ENCODE assay signal across 9 cellular contexts in genomic region chr7:100803398-100804161, GRCh38. TPM values are rescaled to one million over a fixed set of nuclear protein-coding genes. Genes with fewer than 3 reads are reported as not detected.
DNase-seq lines count a peak whose midpoint lies in the region; ATAC-seq, FAIRE-seq and TF ChIP-seq lines count a peak whose summit lies in the region.
"Had no signal": no experiment of that assay in that cellular context is flagged by ENCODE, and none has a peak within 500 bp of the region (broad histone marks: within the 10 kb centered on the region; RNA-seq: fewer than 3 reads in every experiment).

No MANE protein-coding gene starts in this region.

- H3K4me3 Mint-ChIP-seq in activated CD4-positive, alpha-beta memory T cell treated with anti-CD3 and anti-CD28 coated beads, Interleukin-2, amount 10 ng/mL, durations not matched to agents 7 days and 5 days: no peak overlapping the region
- peak overlapping the region; percentile 54 for H3K4me3 Mint-ChIP-seq in osteocyte (ENCODE audit: unreplicated experiment)
- H3K4me3 Mint-ChIP-seq: activated naive CD8-positive, alpha-beta T cell had no signal

- no peak overlapping the region for H3K27ac Mint-ChIP-seq in activated CD4-positive, alpha-beta memory T cell treated with anti-CD3 and anti-CD28 coated beads, Interleukin-2, amount 10 ng/mL, durations not matched to agents 7 days and 5 days
- peak overlapping the region; percentile 88 for H3K27ac Mint-ChIP-seq in osteocyte (ENCODE audit: unreplicated experiment)
- H3K27ac Mint-ChIP-seq: activated naive CD8-positive, alpha-beta T cell had no signal

- POLR2A ChIA-PET in activated CD4-positive, alpha-beta memory T cell treated with anti-CD3 and anti-CD28 coated beads, Interleukin-2, amount 10 ng/mL, durations not matched to agents 7 days and 5 days (lab: Charles Lee): no interaction called here

- no peaks in the 10 kb centered on the region for H3K36me3 Mint-ChIP-seq in activated CD4-positive, alpha-beta memory T cell treated with anti-CD3 and anti-CD28 coated beads, Interleukin-2, amount 10 ng/mL, durations not matched to agents 7 days and 5 days (ENCODE audit: low read depth)
- H3K36me3 Mint-ChIP-seq in osteocyte (ENCODE audit: unreplicated experiment): peaks cover 32% of the 10 kb centered on the region
- H3K36me3 Mint-ChIP-seq: activated naive CD8-positive, alpha-beta T cell had no signal

- DNase-seq in D721Med (ENCODE audit: insufficient read length, low spot score) (peak; percentile 97), NCI-H2171 treated with DMSO at 0.1 percent for 48 hours (lab: John Stamatoyannopoulos, UW) (peak; percentile 97), germinal center (ENCODE audit: low spot score) (peak; percentile 94), osteocyte (ENCODE audit: extremely low spot score, unreplicated experiment) (peak; percentile 92), KG1 (lab: John Stamatoyannopoulos, UW) (no peak)
- DNase-seq in activated CD4-positive, alpha-beta memory T cell treated with anti-CD3 and anti-CD28 coated beads, Interleukin-2, amount 10 ng/mL, durations not matched to agents 7 days and 5 days: peak; percentile 65

- ATAC-seq in GM19023 (IDR thresholded peaks at IDR 0.05; ENCODE audit: unreplicated experiment): peak; percentile 96
- peak; percentile 92 for ATAC-seq in HG03095 (IDR thresholded peaks at IDR 0.05; ENCODE audit: unreplicated experiment)

- H3K9me3 Mint-ChIP-seq in activated CD4-positive, alpha-beta memory T cell treated with anti-CD3 and anti-CD28 coated beads, Interleukin-2, amount 10 ng/mL, durations not matched to agents 7 days and 5 days: no peaks in the 10 kb centered on the region
- H3K9me3 Mint-ChIP-seq in osteocyte (ENCODE audit: unreplicated experiment): no peaks in the 10 kb centered on the region

- no peak for FAIRE-seq in D721Med (lab: Jason Lieb, UNC)

- H3K27me3 Mint-ChIP-seq in activated CD4-positive, alpha-beta memory T cell treated with anti-CD3 and anti-CD28 coated beads, Interleukin-2, amount 10 ng/mL, durations not matched to agents 7 days and 5 days: peaks cover 7% of the 10 kb centered on the region
- no peaks in the 10 kb centered on the region for H3K27me3 Mint-ChIP-seq in osteocyte (ENCODE audit: unreplicated experiment)
- H3K27me3 Mint-ChIP-seq: activated naive CD8-positive, alpha-beta T cell had no signal

- peaks cover 11% of the 10 kb centered on the region for H3K4me1 Mint-ChIP-seq in activated CD4-positive, alpha-beta memory T cell treated with anti-CD3 and anti-CD28 coated beads, Interleukin-2, amount 10 ng/mL, durations not matched to agents 7 days and 5 days
- peaks cover 48% of the 10 kb centered on the region for H3K4me1 Mint-ChIP-seq in osteocyte (ENCODE audit: unreplicated experiment)

- CTCF ChIA-PET in activated CD4-positive, alpha-beta memory T cell treated with anti-CD3 and anti-CD28 coated beads, Interleukin-2, amount 10 ng/mL, durations not matched to agents 7 days and 5 days (lab: Charles Lee): interaction anchor here (0.7 to 7.6 kb wide), 3 partner anchors 20 to 49 kb away, joined by 3 to 141 read pairs (median 3); partner anchors contain the start of gene SLC12A9

- TF ChIP-seq CTCF in D721Med (IDR thresholded peaks at IDR 0.05; ENCODE audit: insufficient read depth, missing control alignments) (no peak), osteocyte (IDR thresholded peaks at IDR 0.05) (no peak)

RNA-seq across cellular contexts. Expression of gene EPHB4, which starts 23.7 kb away (rescaled TPM):
- under 1 TPM; 0.60 TPM for total RNA-seq in activated CD4-positive, alpha-beta memory T cell treated with anti-CD3 and anti-CD28 coated beads, Interleukin-2, amount 10 ng/mL, durations not matched to agents 7 days and 5 days
- total RNA-seq in osteocyte: 88.9 and 91.9 TPM in 2 replicates

RNA-seq across cellular contexts. Expression of gene SLC12A9, which starts 48.9 kb away (rescaled TPM):
- 10 to 100 TPM; 34.0 to 36.3 TPM for total RNA-seq in activated CD4-positive, alpha-beta memory T cell treated with anti-CD3 and anti-CD28 coated beads, Interleukin-2, amount 10 ng/mL, durations not matched to agents 7 days and 5 days
- 32.1 and 32.4 TPM in 2 replicates for total RNA-seq in osteocyte

Comparison
In these comparisons a context has a peak if more than half of its experiments do, and no peak if none do; other contexts are left out.
1. RNA of gene EPHB4, which starts 23.7 kb away (total RNA-seq): 88.9 to 91.9 TPM in osteocyte; 0.60 TPM in activated CD4-positive, alpha-beta memory T cell treated with anti-CD3 and anti-CD28 coated beads, Interleukin-2, amount 10 ng/mL, durations not matched to agents 7 days and 5 days; every median in the first group is over 10 times any median in the second.